ENCODE assay signal across 2 cellular contexts in the genomic region with DNA sequence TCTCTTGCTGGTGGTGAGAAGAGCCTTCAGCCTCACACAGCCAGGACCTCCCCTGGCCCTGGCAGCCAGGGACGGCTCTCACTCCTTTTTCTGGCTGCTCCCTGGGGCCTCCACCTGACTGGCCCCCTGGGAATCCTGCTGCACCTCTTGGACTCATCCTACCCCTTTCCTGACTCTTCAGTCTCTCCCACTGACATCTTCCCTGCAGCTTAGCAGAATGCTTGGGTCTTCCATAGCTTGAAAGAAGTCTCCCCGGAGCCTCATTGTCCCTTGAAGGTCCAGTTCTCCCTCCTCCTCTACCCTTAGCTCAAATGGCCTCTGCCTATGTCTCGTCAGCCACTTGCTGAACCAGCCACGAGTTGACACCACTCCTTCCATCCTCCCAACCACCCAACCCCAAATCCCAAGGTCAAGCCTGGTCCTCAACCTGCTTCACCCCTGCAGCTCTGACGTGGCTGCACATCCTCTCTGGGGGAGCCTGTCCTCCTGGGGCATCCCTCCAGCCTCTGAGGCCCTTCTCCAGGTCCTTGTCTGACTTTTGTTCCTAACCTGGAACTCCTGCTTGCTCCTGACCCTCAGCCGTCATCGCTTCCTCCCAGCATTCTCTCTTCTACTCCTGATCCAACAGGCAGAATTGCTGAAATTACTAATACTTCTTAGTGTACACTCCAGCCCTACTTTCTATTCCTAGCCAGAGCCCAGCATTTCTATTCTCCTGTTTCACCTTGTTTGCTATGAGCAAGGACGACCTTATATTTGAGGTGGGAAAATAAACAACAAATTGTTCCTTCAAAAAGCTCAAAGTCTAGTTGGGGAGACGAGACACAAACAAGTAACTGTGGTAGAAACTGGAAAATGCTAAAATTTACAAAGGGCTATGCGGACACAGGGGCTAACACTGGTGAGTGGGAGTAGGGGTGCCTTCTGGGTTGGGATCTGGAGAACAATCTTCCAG.
A peak's percentile ranks its signal among the peaks of the same experiment; 100 is the strongest.
TF ChIP-seq lines count a peak whose summit lies in the region.

No MANE protein-coding gene starts in this region.

TF ChIP-seq in HepG2, 621 proteins besides CTCF, POLR2A, EP300 and RAD21 (continues in another document):
- TF ChIP-seq HOXD1 (CRISPR knock-in tag; IDR thresholded peaks at IDR 0.05), result no peak
- no peak for TF ChIP-seq ZMYM3 (CRISPR knock-in tag; IDR thresholded peaks at IDR 0.05)
- no peak for TF ChIP-seq CBX2 (IDR thresholded peaks at IDR 0.05; ENCODE audit: low read depth, low read length)
- TF ChIP-seq CBX2 (CRISPR knock-in tag; IDR thresholded peaks at IDR 0.05; ENCODE audit: low read depth), result no peak
- no peak for TF ChIP-seq CC2D1A (CRISPR knock-in tag; IDR thresholded peaks at IDR 0.05)
- TF ChIP-seq ADNP (CRISPR knock-in tag; IDR thresholded peaks at IDR 0.05), result no peak
- TF ChIP-seq ZNF10 (CRISPR knock-in tag; IDR thresholded peaks at IDR 0.05; ENCODE audit: borderline replicate concordance, low read depth), result no peak
- no peak for TF ChIP-seq ZMAT3 (CRISPR knock-in tag; conservative IDR thresholded peaks at IDR 0.05)
- TF ChIP-seq, protein P1, sequence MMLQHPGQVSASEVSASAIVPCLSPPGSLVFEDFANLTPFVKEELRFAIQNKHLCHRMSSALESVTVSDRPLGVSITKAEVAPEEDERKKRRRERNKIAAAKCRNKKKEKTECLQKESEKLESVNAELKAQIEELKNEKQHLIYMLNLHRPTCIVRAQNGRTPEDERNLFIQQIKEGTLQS (CRISPR knock-in tag; IDR thresholded peaks at IDR 0.05), result no peak
- TF ChIP-seq ZNF17 (CRISPR knock-in tag; IDR thresholded peaks at IDR 0.05), result no peak
- TF ChIP-seq, protein P2, sequence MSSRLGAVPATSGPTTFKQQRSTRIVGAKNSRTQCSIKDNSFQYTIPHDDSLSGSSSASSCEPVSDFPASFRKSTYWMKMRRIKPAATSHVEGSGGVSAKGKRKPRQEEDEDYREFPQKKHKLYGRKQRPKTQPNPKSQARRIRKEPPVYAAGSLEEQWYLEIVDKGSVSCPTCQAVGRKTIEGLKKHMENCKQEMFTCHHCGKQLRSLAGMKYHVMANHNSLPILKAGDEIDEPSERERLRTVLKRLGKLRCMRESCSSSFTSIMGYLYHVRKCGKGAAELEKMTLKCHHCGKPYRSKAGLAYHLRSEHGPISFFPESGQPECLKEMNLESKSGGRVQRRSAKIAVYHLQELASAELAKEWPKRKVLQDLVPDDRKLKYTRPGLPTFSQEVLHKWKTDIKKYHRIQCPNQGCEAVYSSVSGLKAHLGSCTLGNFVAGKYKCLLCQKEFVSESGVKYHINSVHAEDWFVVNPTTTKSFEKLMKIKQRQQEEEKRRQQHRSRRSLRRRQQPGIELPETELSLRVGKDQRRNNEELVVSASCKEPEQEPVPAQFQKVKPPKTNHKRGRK (CRISPR knock-in tag; IDR thresholded peaks at IDR 0.05), result no peak
- no peak for TF ChIP-seq MEIS2 (CRISPR knock-in tag; IDR thresholded peaks at IDR 0.05)
- TF ChIP-seq, protein P3, sequence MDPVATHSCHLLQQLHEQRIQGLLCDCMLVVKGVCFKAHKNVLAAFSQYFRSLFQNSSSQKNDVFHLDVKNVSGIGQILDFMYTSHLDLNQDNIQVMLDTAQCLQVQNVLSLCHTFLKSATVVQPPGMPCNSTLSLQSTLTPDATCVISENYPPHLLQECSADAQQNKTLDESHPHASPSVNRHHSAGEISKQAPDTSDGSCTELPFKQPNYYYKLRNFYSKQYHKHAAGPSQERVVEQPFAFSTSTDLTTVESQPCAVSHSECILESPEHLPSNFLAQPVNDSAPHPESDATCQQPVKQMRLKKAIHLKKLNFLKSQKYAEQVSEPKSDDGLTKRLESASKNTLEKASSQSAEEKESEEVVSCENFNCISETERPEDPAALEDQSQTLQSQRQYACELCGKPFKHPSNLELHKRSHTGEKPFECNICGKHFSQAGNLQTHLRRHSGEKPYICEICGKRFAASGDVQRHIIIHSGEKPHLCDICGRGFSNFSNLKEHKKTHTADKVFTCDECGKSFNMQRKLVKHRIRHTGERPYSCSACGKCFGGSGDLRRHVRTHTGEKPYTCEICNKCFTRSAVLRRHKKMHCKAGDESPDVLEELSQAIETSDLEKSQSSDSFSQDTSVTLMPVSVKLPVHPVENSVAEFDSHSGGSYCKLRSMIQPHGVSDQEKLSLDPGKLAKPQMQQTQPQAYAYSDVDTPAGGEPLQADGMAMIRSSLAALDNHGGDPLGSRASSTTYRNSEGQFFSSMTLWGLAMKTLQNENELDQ (CRISPR knock-in tag; IDR thresholded peaks at IDR 0.05; ENCODE audit: borderline replicate concordance), result no peak
- TF ChIP-seq, protein P4, sequence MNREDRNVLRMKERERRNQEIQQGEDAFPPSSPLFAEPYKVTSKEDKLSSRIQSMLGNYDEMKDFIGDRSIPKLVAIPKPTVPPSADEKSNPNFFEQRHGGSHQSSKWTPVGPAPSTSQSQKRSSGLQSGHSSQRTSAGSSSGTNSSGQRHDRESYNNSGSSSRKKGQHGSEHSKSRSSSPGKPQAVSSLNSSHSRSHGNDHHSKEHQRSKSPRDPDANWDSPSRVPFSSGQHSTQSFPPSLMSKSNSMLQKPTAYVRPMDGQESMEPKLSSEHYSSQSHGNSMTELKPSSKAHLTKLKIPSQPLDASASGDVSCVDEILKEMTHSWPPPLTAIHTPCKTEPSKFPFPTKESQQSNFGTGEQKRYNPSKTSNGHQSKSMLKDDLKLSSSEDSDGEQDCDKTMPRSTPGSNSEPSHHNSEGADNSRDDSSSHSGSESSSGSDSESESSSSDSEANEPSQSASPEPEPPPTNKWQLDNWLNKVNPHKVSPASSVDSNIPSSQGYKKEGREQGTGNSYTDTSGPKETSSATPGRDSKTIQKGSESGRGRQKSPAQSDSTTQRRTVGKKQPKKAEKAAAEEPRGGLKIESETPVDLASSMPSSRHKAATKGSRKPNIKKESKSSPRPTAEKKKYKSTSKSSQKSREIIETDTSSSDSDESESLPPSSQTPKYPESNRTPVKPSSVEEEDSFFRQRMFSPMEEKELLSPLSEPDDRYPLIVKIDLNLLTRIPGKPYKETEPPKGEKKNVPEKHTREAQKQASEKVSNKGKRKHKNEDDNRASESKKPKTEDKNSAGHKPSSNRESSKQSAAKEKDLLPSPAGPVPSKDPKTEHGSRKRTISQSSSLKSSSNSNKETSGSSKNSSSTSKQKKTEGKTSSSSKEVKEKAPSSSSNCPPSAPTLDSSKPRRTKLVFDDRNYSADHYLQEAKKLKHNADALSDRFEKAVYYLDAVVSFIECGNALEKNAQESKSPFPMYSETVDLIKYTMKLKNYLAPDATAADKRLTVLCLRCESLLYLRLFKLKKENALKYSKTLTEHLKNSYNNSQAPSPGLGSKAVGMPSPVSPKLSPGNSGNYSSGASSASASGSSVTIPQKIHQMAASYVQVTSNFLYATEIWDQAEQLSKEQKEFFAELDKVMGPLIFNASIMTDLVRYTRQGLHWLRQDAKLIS (CRISPR knock-in tag; IDR thresholded peaks at IDR 0.05), result no peak
- TF ChIP-seq, protein P5, sequence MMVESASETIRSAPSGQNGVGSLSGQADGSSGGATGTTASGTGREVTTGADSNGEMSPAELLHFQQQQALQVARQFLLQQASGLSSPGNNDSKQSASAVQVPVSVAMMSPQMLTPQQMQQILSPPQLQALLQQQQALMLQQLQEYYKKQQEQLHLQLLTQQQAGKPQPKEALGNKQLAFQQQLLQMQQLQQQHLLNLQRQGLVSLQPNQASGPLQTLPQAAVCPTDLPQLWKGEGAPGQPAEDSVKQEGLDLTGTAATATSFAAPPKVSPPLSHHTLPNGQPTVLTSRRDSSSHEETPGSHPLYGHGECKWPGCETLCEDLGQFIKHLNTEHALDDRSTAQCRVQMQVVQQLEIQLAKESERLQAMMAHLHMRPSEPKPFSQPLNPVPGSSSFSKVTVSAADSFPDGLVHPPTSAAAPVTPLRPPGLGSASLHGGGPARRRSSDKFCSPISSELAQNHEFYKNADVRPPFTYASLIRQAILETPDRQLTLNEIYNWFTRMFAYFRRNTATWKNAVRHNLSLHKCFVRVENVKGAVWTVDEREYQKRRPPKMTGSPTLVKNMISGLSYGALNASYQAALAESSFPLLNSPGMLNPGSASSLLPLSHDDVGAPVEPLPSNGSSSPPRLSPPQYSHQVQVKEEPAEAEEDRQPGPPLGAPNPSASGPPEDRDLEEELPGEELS (CRISPR knock-in tag; IDR thresholded peaks at IDR 0.05), result peak; percentile 77

TF ChIP-seq in endothelial cell of umbilical vein, 7 proteins besides CTCF, POLR2A, EP300 and RAD21:
- TF ChIP-seq FOS (IDR thresholded peaks at IDR 0.05; ENCODE audit: borderline replicate concordance, insufficient read depth, low read length) (no peak), GATA2 (IDR thresholded peaks at IDR 0.05; ENCODE audit: insufficient read depth, insufficient read length, low read depth, low read length) (no peak), MYC (IDR thresholded peaks at IDR 0.05; ENCODE audit: low read depth, low read length) (no peak), POLR2AphosphoS5 (IDR thresholded peaks at IDR 0.05; ENCODE audit: insufficient read depth, low read depth, low read length) (no peak), JUN (IDR thresholded peaks at IDR 0.05; ENCODE audit: borderline replicate concordance, insufficient read depth, insufficient read length, low read depth) (no peak), EZH2 (IDR thresholded peaks at IDR 0.05; ENCODE audit: borderline replicate concordance, low read depth, low read length, severe bottlenecking) (no peak)
- TF ChIP-seq, protein P6, sequence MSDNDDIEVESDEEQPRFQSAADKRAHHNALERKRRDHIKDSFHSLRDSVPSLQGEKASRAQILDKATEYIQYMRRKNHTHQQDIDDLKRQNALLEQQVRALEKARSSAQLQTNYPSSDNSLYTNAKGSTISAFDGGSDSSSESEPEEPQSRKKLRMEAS (IDR thresholded peaks at IDR 0.05; ENCODE audit: insufficient read depth, insufficient read length), result no peak
